1 cellular context compared by ENCODE assay signal in genomic region chrX:47193475-47194241, GRCh38.
TF ChIP-seq lines count a peak whose summit lies in the region.

Gene UBA1, plus strand, starts transcription at chrX:47193829. Its CDS starts 4,974 bp downstream, at chrX:47198803.

TF ChIP-seq in GM23338, 12 proteins besides CTCF, POLR2A, EP300 and RAD21 (continued from another document):
- TF ChIP-seq ETS1 (IDR thresholded peaks at IDR 0.05) = no peak
- TF ChIP-seq REST (IDR thresholded peaks at IDR 0.05; ENCODE audit: unreplicated experiment) = no peak
